8 cellular contexts compared by ENCODE assay signal in genomic region chr3:49295489-49296058, GRCh38. TPM values are rescaled to one million over a fixed set of nuclear protein-coding genes. Genes with fewer than 3 reads are reported as not detected.
A peak's percentile ranks its signal among the peaks of the same experiment; 100 is the strongest.
DNase-seq lines count a peak whose midpoint lies in the region; ATAC-seq and TF ChIP-seq lines count a peak whose summit lies in the region.

No MANE protein-coding gene starts in this region.

- H3F3A ChIP-seq in DOHH2 (ENCODE audit: control insufficient read depth, insufficient read depth), result no peaks in the 10 kb centered on the region

- H3K27me3 ChIP-seq in DOHH2 (ENCODE audit: control insufficient read depth, low read length) (no peaks in the 10 kb centered on the region), foreskin keratinocyte (no peaks in the 10 kb centered on the region)

- peak; percentile 83 for TF ChIP-seq CTCF in DOHH2 (IDR thresholded peaks at IDR 0.05; ENCODE audit: low read depth, low read length, poor library complexity, severe bottlenecking)
- peak; percentile 67 for TF ChIP-seq CTCF in foreskin keratinocyte (conservative IDR thresholded peaks at IDR 0.05)

- H3K79me2 ChIP-seq in DOHH2 (ENCODE audit: control insufficient read depth, low read length), result no peaks in the 10 kb centered on the region

- H3K4me2 ChIP-seq in DOHH2 (ENCODE audit: low read length), result no peak overlapping the region

- H3K4me1 ChIP-seq in DOHH2 (ENCODE audit: control insufficient read depth, low read length) (no peaks in the 10 kb centered on the region), foreskin keratinocyte (peaks cover 13% of the 10 kb centered on the region)

- H3K27ac ChIP-seq in DOHH2 (ENCODE audit: low read depth, low read length) (no peak overlapping the region), foreskin keratinocyte (no peak overlapping the region)

- H3K9me2 ChIP-seq in DOHH2 (replicated peaks; ENCODE audit: control insufficient read depth, low read length), result no peaks in the 10 kb centered on the region

- no peak overlapping the region for H3K4me3 ChIP-seq in DOHH2 (ENCODE audit: low read length)
- H3K4me3 ChIP-seq in Jurkat, Clone E6-1 (ENCODE audit: low read length), result no peak overlapping the region

- ATAC-seq in foreskin keratinocyte (no peak), GM19455 (IDR thresholded peaks at IDR 0.05; ENCODE audit: unreplicated experiment) (no peak), GM18868 (IDR thresholded peaks at IDR 0.05; ENCODE audit: unreplicated experiment) (no peak)
- ATAC-seq in activated CD4-positive, CD25-positive, alpha-beta regulatory T cell treated with anti-CD3 and anti-CD28 coated beads, Interleukin-2, amount 50 U/mL, for 24 hours, result no peak

- H4K20me1 ChIP-seq in DOHH2 (ENCODE audit: control insufficient read depth, insufficient read depth, low read depth, low read length), result no peaks in the 10 kb centered on the region

- DNase-seq in Jurkat, Clone E6-1 (ENCODE audit: low read depth, low spot score), result peak; percentile 30
- peak; percentile 12 to 31 for DNase-seq in activated CD4-positive, alpha-beta T cell treated with anti-CD3 and anti-CD28 coated beads, Interleukin-2, amount 50 U/mL, for 48 hours
- no peak for DNase-seq in foreskin keratinocyte
- DNase-seq in stimulated activated CD4-positive, alpha-beta T cell treated with anti-CD3 and anti-CD28 coated beads, Interleukin-12 subunit alpha, Interleukin-12 subunit beta, amount 100 ng/mL, for 4 hours, result peak; percentile 17

- no peaks in the 10 kb centered on the region for H3K9me3 ChIP-seq in DOHH2 (ENCODE audit: control insufficient read depth, insufficient read depth, low read length)

- H3K36me3 ChIP-seq in DOHH2 (ENCODE audit: control insufficient read depth, low read length), result peaks cover 71% of the 10 kb centered on the region

RNA-seq across cellular contexts. Expression of gene C3orf62, which starts 18.5 kb away (rescaled TPM):
- 9.1 TPM for polyA plus RNA-seq in Jurkat, Clone E6-1 (2012; ENCODE audit: insufficient read depth, insufficient read length)
- total RNA-seq in foreskin keratinocyte, result 2.3 and 2.4 TPM in 2 replicates
- 2.2 and 2.5 TPM in 2 replicates for polyA plus RNA-seq in foreskin keratinocyte

RNA-seq across cellular contexts. Expression of gene USP4, which starts 44.3 kb away (rescaled TPM):
- polyA plus RNA-seq in Jurkat, Clone E6-1 (2012; ENCODE audit: insufficient read depth, insufficient read length), result 35.0 TPM
- 32.0 and 32.8 TPM in 2 replicates for total RNA-seq in foreskin keratinocyte
- 19.5 and 21.7 TPM in 2 replicates for polyA plus RNA-seq in foreskin keratinocyte

Comparison
In these comparisons a context has a peak if more than half of its experiments do, and no peak if none do; other contexts are left out.
1. DNase-seq: peak in Jurkat, Clone E6-1 (single experiment), activated CD4-positive, alpha-beta T cell treated with anti-CD3 and anti-CD28 coated beads, Interleukin-2, amount 50 U/mL, for 48 hours (2 of 2) and stimulated activated CD4-positive, alpha-beta T cell treated with anti-CD3 and anti-CD28 coated beads, Interleukin-12 subunit alpha, Interleukin-12 subunit beta, amount 100 ng/mL, for 4 hours (single experiment); none in foreskin keratinocyte (0 of 2).